ENCODE assay signal across 11 cellular contexts in genomic region chr1:69246721-69247120, GRCh38.
"Had no signal": no experiment of that assay in that cellular context is flagged by ENCODE, and none has a peak within 500 bp of the region (broad histone marks: within the 10 kb centered on the region; RNA-seq: fewer than 3 reads in every experiment).

No MANE protein-coding gene starts in this region.

- DNase-seq: activated CD4-positive, alpha-beta T cell treated with anti-CD3 and anti-CD28 coated beads, Interleukin-2, amount 50 U/mL, for 48 hours; activated naive CD4-positive, alpha-beta T cell treated with anti-CD3 and anti-CD28 coated beads, Interleukin-2, amount 50 U/mL, for 16 hours; cortex of kidney; effector CD4-positive, alpha-beta T cell; foreskin melanocyte; psoas muscle; stimulated activated CD4-positive, alpha-beta T cell treated with anti-CD3 and anti-CD28 coated beads, Interleukin-12 subunit alpha, Interleukin-12 subunit beta, amount 100 ng/mL, for 4 hours; stimulated activated CD4-positive, alpha-beta T cell treated with anti-CD3 and anti-CD28 coated beads, Interleukin-2, amount 100 ng/mL, for 24 hours; stomach had no signal

- ATAC-seq: natural killer cell treated with Interleukin-12 subunit alpha and Interleukin-12 subunit beta and Interleukin-15 and Interleukin-18, amount 100 ng/mL, for 72 hours; psoas muscle had no signal

- H3K4me3 ChIP-seq: esophagus muscularis mucosa, psoas muscle, stomach had no signal
